ENCODE assay signal across 1 cellular context in genomic region chr2:199851886-199852285, GRCh38.
TF ChIP-seq lines count a peak whose summit lies in the region.

No MANE protein-coding gene starts in this region.

TF ChIP-seq in GM23338, 12 proteins besides CTCF, POLR2A, EP300 and RAD21 (continued from another document):
- TF ChIP-seq ZNF462 (CRISPR knock-in tag; IDR thresholded peaks at IDR 0.05): no peak
- no peak for TF ChIP-seq ZNF331 (CRISPR knock-in tag; IDR thresholded peaks at IDR 0.05; ENCODE audit: low read depth)
- no peak for TF ChIP-seq STAT1 (IDR thresholded peaks at IDR 0.05; ENCODE audit: unreplicated experiment)
- no peak for TF ChIP-seq EZH2 (IDR thresholded peaks at IDR 0.05; ENCODE audit: low read depth, unreplicated experiment)
